ENCODE assay signal across 17 cellular contexts in genomic region chr11:35403765-35404396, GRCh38. TPM values are rescaled to one million over a fixed set of nuclear protein-coding genes. Genes with fewer than 3 reads are reported as not detected.
"Had no signal": no experiment of that assay in that cellular context is flagged by ENCODE, and none has a peak within 500 bp of the region (broad histone marks: within the 10 kb centered on the region; RNA-seq: fewer than 3 reads in every experiment).

No MANE protein-coding gene starts in this region.

- H3K36me3 ChIP-seq: esophagus muscularis mucosa, heart right ventricle, neutrophil, sigmoid colon, thoracic aorta had no signal

- DNase-seq: activated CD4-positive, alpha-beta T cell treated with anti-CD3 and anti-CD28 coated beads for 1 hour; activated CD4-positive, alpha-beta T cell treated with anti-CD3 and anti-CD28 coated beads, Interleukin-2, amount 50 U/mL, for 4 hours; activated effector memory CD4-positive, alpha-beta T cell treated with anti-CD3 and anti-CD28 coated beads, Interleukin-2, amount 50 U/mL, for 16 hours; activated T-cell treated with anti-CD3 and anti-CD28 coated beads, Interleukin-2, amount 50 U/mL, for 72 hours; effector CD4-positive, alpha-beta T cell; immature natural killer cell; kidney glomerular epithelial cell; natural killer cell; sigmoid colon had no signal

- ATAC-seq: activated T-cell treated with anti-CD3 and anti-CD28 coated beads, Interleukin-2, amount 50 U/mL, for 72 hours; stimulated activated effector memory CD8-positive, alpha-beta T cell treated with anti-CD3 and anti-CD28 coated beads, Interleukin-12 subunit alpha, Interleukin-12 subunit beta, amount 100 ng/mL, for 72 hours had no signal

- H3K4me3 Mint-ChIP-seq: activated naive CD4-positive, alpha-beta T cell treated with anti-CD3 and anti-CD28 coated beads, Interleukin-2, amount 50 U/mL, for 24 hours; activated T-cell treated with anti-CD3 and anti-CD28 coated beads, Interleukin-2, amount 50 U/mL, for 72 hours; natural killer cell; stimulated activated effector memory CD8-positive, alpha-beta T cell treated with anti-CD3 and anti-CD28 coated beads, Interleukin-12 subunit alpha, Interleukin-12 subunit beta, amount 100 ng/mL, for 72 hours had no signal

- H3K4me1 ChIP-seq: parathyroid adenoma, sigmoid colon had no signal

- H3K79me2 ChIP-seq: parathyroid adenoma had no signal

- H3K4me1 Mint-ChIP-seq: activated naive CD4-positive, alpha-beta T cell treated with anti-CD3 and anti-CD28 coated beads, Interleukin-2, amount 50 U/mL, for 24 hours; immature natural killer cell; natural killer cell; stimulated activated effector memory CD8-positive, alpha-beta T cell treated with anti-CD3 and anti-CD28 coated beads, Interleukin-12 subunit alpha, Interleukin-12 subunit beta, amount 100 ng/mL, for 72 hours had no signal

- H3K27me3 ChIP-seq: esophagus muscularis mucosa, sigmoid colon had no signal

- H3K27ac Mint-ChIP-seq: activated naive CD4-positive, alpha-beta T cell treated with anti-CD3 and anti-CD28 coated beads, Interleukin-2, amount 50 U/mL, for 24 hours; activated T-cell treated with anti-CD3 and anti-CD28 coated beads, Interleukin-2, amount 50 U/mL, for 72 hours; immature natural killer cell; natural killer cell; stimulated activated effector memory CD8-positive, alpha-beta T cell treated with anti-CD3 and anti-CD28 coated beads, Interleukin-12 subunit alpha, Interleukin-12 subunit beta, amount 100 ng/mL, for 72 hours had no signal

- H3K9me3 Mint-ChIP-seq: activated naive CD4-positive, alpha-beta T cell treated with anti-CD3 and anti-CD28 coated beads, Interleukin-2, amount 50 U/mL, for 24 hours; activated T-cell treated with anti-CD3 and anti-CD28 coated beads, Interleukin-2, amount 50 U/mL, for 72 hours; immature natural killer cell; natural killer cell; stimulated activated effector memory CD8-positive, alpha-beta T cell treated with anti-CD3 and anti-CD28 coated beads, Interleukin-12 subunit alpha, Interleukin-12 subunit beta, amount 100 ng/mL, for 72 hours had no signal

- H3K4me3 ChIP-seq: heart right ventricle, sigmoid colon had no signal

- H3K9ac ChIP-seq: parathyroid adenoma had no signal

- H3K9me3 ChIP-seq: esophagus muscularis mucosa, heart right ventricle, neutrophil, sigmoid colon, thoracic aorta had no signal

- H3K36me3 Mint-ChIP-seq: activated naive CD4-positive, alpha-beta T cell treated with anti-CD3 and anti-CD28 coated beads, Interleukin-2, amount 50 U/mL, for 24 hours; immature natural killer cell; natural killer cell; stimulated activated effector memory CD8-positive, alpha-beta T cell treated with anti-CD3 and anti-CD28 coated beads, Interleukin-12 subunit alpha, Interleukin-12 subunit beta, amount 100 ng/mL, for 72 hours had no signal

- H3K27ac ChIP-seq: esophagus muscularis mucosa, heart right ventricle, neutrophil, parathyroid adenoma, sigmoid colon, thoracic aorta had no signal

RNA-seq across cellular contexts. Expression of gene SLC1A2, which starts 15.5 kb away (rescaled TPM):
- total RNA-seq: activated CD8-positive, alpha-beta memory T cell treated with anti-CD3 and anti-CD28 coated beads for 36 hours had no signal
